1 cellular context compared by ENCODE assay signal in the genomic region with DNA sequence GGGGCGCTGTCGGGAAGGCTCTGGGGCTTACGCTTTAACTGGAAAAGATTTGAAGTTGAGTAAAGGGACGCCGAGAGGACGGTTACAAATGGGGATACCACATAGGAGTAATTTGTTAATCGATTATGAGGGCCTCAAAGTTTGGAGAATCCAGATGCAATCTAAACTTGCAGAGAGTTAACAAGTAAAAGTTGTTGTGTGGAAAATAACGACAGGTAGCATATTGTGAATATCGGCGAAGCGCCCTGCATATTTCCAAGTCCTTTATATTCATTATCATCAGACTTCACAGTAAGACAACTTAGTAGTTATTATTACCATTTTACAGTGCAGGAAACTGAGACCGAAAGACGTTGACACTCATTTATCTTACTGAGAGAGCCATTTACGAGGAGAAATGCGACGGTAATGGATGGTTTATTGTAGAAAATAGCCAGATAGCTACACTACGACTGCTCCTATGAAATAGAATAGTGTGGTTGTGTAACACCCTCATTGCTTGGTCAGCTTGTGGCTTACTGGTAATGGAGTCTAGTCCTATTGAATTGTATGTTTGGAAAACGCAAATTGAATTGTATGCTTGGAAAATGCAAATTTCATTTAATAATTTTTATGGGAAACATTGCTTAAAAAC.
TF ChIP-seq lines count a peak whose summit lies in the region.

No MANE protein-coding gene starts in this region.

TF ChIP-seq in WTC11, 78 proteins besides CTCF, POLR2A, EP300 and RAD21 (continued from another document):
- no peak for TF ChIP-seq PRDM15 (CRISPR knock-in tag; IDR thresholded peaks at IDR 0.05)
